17 cellular contexts compared by ENCODE assay signal in genomic region chr6:148345578-148345977, GRCh38. TPM values are rescaled to one million over a fixed set of nuclear protein-coding genes. Genes with fewer than 3 reads are reported as not detected.
A peak's percentile ranks its signal among the peaks of the same experiment; 100 is the strongest.
DNase-seq lines count a peak whose midpoint lies in the region; ATAC-seq and TF ChIP-seq lines count a peak whose summit lies in the region.
"Had no signal": no experiment of that assay in that cellular context is flagged by ENCODE, and none has a peak within 500 bp of the region (broad histone marks: within the 10 kb centered on the region; RNA-seq: fewer than 3 reads in every experiment).

No MANE protein-coding gene starts in this region.

- CTCF ChIA-PET in MCF 10A (lab: Yijun Ruan, JAX), result interaction anchor here (0.6 to 1.7 kb wide), 3 partner anchors 82 to 196 kb away, joined by 3 to 4 read pairs (median 3); no protein-coding TSS in a partner anchor

- DNase-seq in breast epithelium (ENCODE audit: low spot score in 2 of 2) (no peak), MCF 10A (ENCODE audit: unreplicated experiment) (no peak), dermis blood vessel endothelial cell (peak; percentile 21), mesenchymal stem cell (no peak), thyroid gland (no peak), head of caudate nucleus (no peak), ecto neural progenitor cell (ENCODE audit: low spot score) (no peak)
- DNase-seq: activated T-cell treated with anti-CD3 and anti-CD28 coated beads, Interleukin-2, amount 50 U/mL, for 1 hour; body of pancreas; DMS79 treated with DMSO at 0.1 percent for 48 hours; NCI-H1092 treated with DMSO at 0.1 percent for 48 hours; NCI-H2107; PC-3; stimulated activated CD4-positive, alpha-beta T cell treated with anti-CD3 and anti-CD28 coated beads, Interleukin-4, amount 100 ng/mL, for 4 hours had no signal

- no peak overlapping the region for H3K4me2 ChIP-seq in mesenchymal stem cell (ENCODE audit: low read length, poor library complexity, severe bottlenecking)

- intact Hi-C loops in breast epithelium (cut with DNase I; ENCODE audit: low total_unique reads), result no loop called here
- intact Hi-C loops in MCF 10A (cut with micrococcal nuclease), result no loop called here
- intact Hi-C loops in thyroid gland (cut with DNase I), result loop anchor here (10.0 kb wide), 1 partner anchor 119 kb away; no protein-coding TSS in a partner anchor
- intact Hi-C loops in head of caudate nucleus (cut with DNase I), result loop anchor here (5.0 to 10.0 kb wide), 3 partner anchors 51 to 179 kb away; no protein-coding TSS in a partner anchor

- H3K4me3 ChIP-seq in breast epithelium (peak overlapping the region in 2 of 3 donors; percentile 72 to 88), mesenchymal stem cell (ENCODE audit: insufficient read depth in 1 of 2, low read depth in 1 of 2, low read length in 2 of 2) (peak overlapping the region in 1 of 2 experiments; percentile 31), thyroid gland (replicated peaks in 1 of 3) (peak overlapping the region in 1 of 3 donors; percentile 6)
- H3K4me3 ChIP-seq: body of pancreas had no signal

- no peaks in the 10 kb centered on the region for H3K36me3 Mint-ChIP-seq in MCF 10A (ENCODE audit: insufficient read depth, unreplicated experiment)

- TF ChIP-seq POLR2A in breast epithelium (IDR thresholded peaks at IDR 0.05) (no peak), thyroid gland (IDR thresholded peaks at IDR 0.05) (no peak)

- no peaks in the 10 kb centered on the region for H3K36me3 ChIP-seq in breast epithelium
- H3K36me3 ChIP-seq in mesenchymal stem cell (ENCODE audit: control insufficient read depth in 1 of 2, insufficient read depth in 2 of 2, low read depth in 1 of 2, low read length in 2 of 2), result peaks cover 0 to 15% of the 10 kb centered on the region in 2 experiments
- no peaks in the 10 kb centered on the region for H3K36me3 ChIP-seq in thyroid gland

- no peak overlapping the region for H2AFZ ChIP-seq in mesenchymal stem cell (ENCODE audit: low read depth, low read length)

- H4K91ac ChIP-seq in mesenchymal stem cell (ENCODE audit: low read length), result no peak overlapping the region

- no TSS peak for BruUV-seq in MCF 10A (replicated peaks; lab: Mats Ljungman, UMichigan)

- H3K23ac ChIP-seq in mesenchymal stem cell (ENCODE audit: low read length in 2 of 2), result no peak overlapping the region

- H4K8ac ChIP-seq in mesenchymal stem cell (ENCODE audit: low read length), result no peak overlapping the region

- no peak overlapping the region for H2BK12ac ChIP-seq in mesenchymal stem cell (ENCODE audit: low read length in 2 of 2)

- POLR2A ChIA-PET in MCF 10A (lab: Yijun Ruan, JAX), result interaction anchor here (0.6 to 1.3 kb wide), 2 partner anchors 22 to 160 kb away, joined by 3 read pairs; no protein-coding TSS in a partner anchor

- H3K9me3 ChIP-seq in breast epithelium (no peaks in the 10 kb centered on the region), mesenchymal stem cell (ENCODE audit: control insufficient read depth, low read length) (no peaks in the 10 kb centered on the region), thyroid gland (no peaks in the 10 kb centered on the region)
- H3K9me3 ChIP-seq: body of pancreas had no signal

- no peak overlapping the region for H3K4ac ChIP-seq in mesenchymal stem cell (ENCODE audit: low read depth in 1 of 2, low read length in 2 of 2)

- no peaks in the 10 kb centered on the region for H3K27me3 Mint-ChIP-seq in MCF 10A (ENCODE audit: insufficient read depth, unreplicated experiment)

- H3K9me3 Mint-ChIP-seq in MCF 10A (ENCODE audit: unreplicated experiment), result no peaks in the 10 kb centered on the region
- H3K9me3 Mint-ChIP-seq: activated naive CD4-positive, alpha-beta T cell treated with anti-CD3 and anti-CD28 coated beads, Interleukin-2, amount 50 U/mL, for 72 hours had no signal

- H3K27ac ChIP-seq in breast epithelium (peak overlapping the region; percentile 50 to 95), mesenchymal stem cell (ENCODE audit: low read length, poor library complexity, severe bottlenecking) (no peak overlapping the region), thyroid gland (peak overlapping the region; percentile 95 to 97 (median 96))

- H3K18ac ChIP-seq in mesenchymal stem cell (ENCODE audit: low read depth in 1 of 2, low read length in 2 of 2), result no peak overlapping the region

- peaks cover 14% of the 10 kb centered on the region for H3K79me1 ChIP-seq in mesenchymal stem cell (replicated peaks; ENCODE audit: low read length, poor library complexity, severe bottlenecking)

- no peak overlapping the region for H3K14ac ChIP-seq in mesenchymal stem cell (ENCODE audit: low read length in 2 of 2)

- no peak for ATAC-seq in GM21529 (IDR thresholded peaks at IDR 0.05; ENCODE audit: unreplicated experiment)
- ATAC-seq: activated naive CD4-positive, alpha-beta T cell treated with anti-CD3 and anti-CD28 coated beads, Interleukin-2, amount 50 U/mL, for 72 hours; body of pancreas; PC-3 had no signal

- no peak overlapping the region for H2BK5ac ChIP-seq in mesenchymal stem cell (ENCODE audit: low read depth, low read length, poor library complexity, severe bottlenecking)

- no peak overlapping the region for H3K27ac Mint-ChIP-seq in MCF 10A (ENCODE audit: low read depth, unreplicated experiment)
- H3K27ac Mint-ChIP-seq: activated naive CD4-positive, alpha-beta T cell treated with anti-CD3 and anti-CD28 coated beads, Interleukin-2, amount 50 U/mL, for 72 hours; CD14-positive monocyte had no signal

- no peak for TF ChIP-seq CTCF in breast epithelium (IDR thresholded peaks at IDR 0.05)
- no peak for TF ChIP-seq CTCF in MCF 10A (IDR thresholded peaks at IDR 0.05; ENCODE audit: unreplicated experiment)
- no peak for TF ChIP-seq CTCF in thyroid gland (IDR thresholded peaks at IDR 0.05)

- H3K4me1 ChIP-seq in breast epithelium (no peaks in the 10 kb centered on the region), mesenchymal stem cell (ENCODE audit: control insufficient read depth, insufficient read depth, low read depth, low read length) (peaks cover 3% of the 10 kb centered on the region), thyroid gland (peaks cover 50 to 57% of the 10 kb centered on the region in 2 donors)

- peak overlapping the region; percentile 48 for H3K9ac ChIP-seq in mesenchymal stem cell (ENCODE audit: low read length)

- H2BK120ac ChIP-seq in mesenchymal stem cell (ENCODE audit: low read depth, low read length), result no peak overlapping the region

- H2BK15ac ChIP-seq in mesenchymal stem cell (ENCODE audit: low read depth, poor library complexity, severe bottlenecking), result no peak overlapping the region

- H3K27me3 ChIP-seq in breast epithelium, result no peaks in the 10 kb centered on the region
- no peaks in the 10 kb centered on the region for H3K27me3 ChIP-seq in mesenchymal stem cell (ENCODE audit: control insufficient read depth in 1 of 2, insufficient read depth in 1 of 2, low read length in 2 of 2)
- H3K27me3 ChIP-seq in thyroid gland, result no peaks in the 10 kb centered on the region
- H3K27me3 ChIP-seq: body of pancreas had no signal

- H2AK5ac ChIP-seq in mesenchymal stem cell (ENCODE audit: low read length, severe bottlenecking), result no peak overlapping the region

- H3K4me1 Mint-ChIP-seq in MCF 10A (ENCODE audit: insufficient read depth, unreplicated experiment), result peaks cover 34% of the 10 kb centered on the region

- H3K4me3 Mint-ChIP-seq in MCF 10A (ENCODE audit: unreplicated experiment), result no peak overlapping the region

- 61% methylated on average over 3 of the region's 4 CpGs for WGBS in mesenchymal stem cell
- WGBS in thyroid gland, 2 donors, result 58 to 66% methylated on average over 4 of the region's 4 CpGs

RNA-seq across cellular contexts. Expression of gene SASH1, which starts 2.9 kb away (rescaled TPM):
- total RNA-seq in breast epithelium, result 100 to 1,000 TPM; 107 to 304 (median 145) TPM
- 16.7 and 18.4 TPM in 2 replicates for total RNA-seq in MCF 10A (2022)
- total RNA-seq in dermis blood vessel endothelial cell, result 112 and 160 TPM in 2 replicates
- 35.8 TPM for polyA plus RNA-seq in mesenchymal stem cell (2013, experiment 1 of 2)
- 34.3 TPM for polyA plus RNA-seq in mesenchymal stem cell (2013, experiment 2 of 2)
- 100 to 1,000 TPM; 154 to 235 (median 190) TPM for total RNA-seq in thyroid gland

Comparison
In these comparisons a context has a peak if more than half of its experiments do, and no peak if none do; other contexts are left out.
1. intact Hi-C loops: an anchor here in thyroid gland (10.0 kb wide) and head of caudate nucleus (5.0 to 10.0 kb wide); none called in breast epithelium and MCF 10A.